Comparison of ENCODE assay signal across 26 cellular contexts in the genomic region with DNA sequence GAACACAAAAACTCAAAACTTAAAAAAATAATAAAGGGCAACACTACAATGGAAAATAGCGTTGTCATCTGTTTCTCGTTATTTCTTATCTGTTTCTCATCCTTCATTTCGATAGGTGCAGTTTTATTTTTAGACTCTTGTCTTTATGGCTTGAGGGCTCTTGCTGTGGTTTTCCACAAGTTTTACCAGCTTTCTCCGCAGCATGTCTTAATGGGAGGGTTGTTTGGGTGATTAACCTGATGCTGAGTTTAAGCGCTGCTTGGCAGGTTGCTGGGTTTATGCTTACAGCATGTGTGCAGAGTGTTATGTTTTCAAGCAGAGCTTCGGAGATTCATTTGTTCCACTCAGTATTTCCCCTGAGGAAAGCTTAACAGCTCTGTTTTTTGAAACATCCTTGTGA.
DNase-seq lines count a peak whose midpoint lies in the region; ATAC-seq, FAIRE-seq and TF ChIP-seq lines count a peak whose summit lies in the region.
"Had no signal": no experiment of that assay in that cellular context is flagged by ENCODE, and none has a peak within 500 bp of the region (broad histone marks: within the 10 kb centered on the region; RNA-seq: fewer than 3 reads in every experiment).

No MANE protein-coding gene starts in this region.

- no peak overlapping the region for H3K4me3 Mint-ChIP-seq in CD8-positive, alpha-beta memory T cell
- H3K4me3 Mint-ChIP-seq: CD14-positive monocyte, H9 had no signal

- H4K20me1 ChIP-seq in K562 (replicated peaks; ENCODE audit: control insufficient read depth, insufficient read depth, low read length) (no peaks in the 10 kb centered on the region), hepatocyte (ENCODE audit: insufficient read depth, poor library complexity, severe bottlenecking) (no peaks in the 10 kb centered on the region)

- H3K36me3 Mint-ChIP-seq in CD8-positive, alpha-beta memory T cell = no peaks in the 10 kb centered on the region
- H3K36me3 Mint-ChIP-seq: activated naive CD4-positive, alpha-beta T cell treated with anti-CD3 and anti-CD28 coated beads, Interleukin-2, amount 50 U/mL, for 72 hours; CD14-positive monocyte had no signal

- no peak for TF ChIP-seq CTCF in K562 (IDR thresholded peaks at IDR 0.05 in 2 of 3, conservative IDR thresholded peaks at IDR 0.05 in 1 of 3; ENCODE audit: insufficient read depth in 2 of 3, low read depth in 1 of 3, low read length in 3 of 3)
- TF ChIP-seq CTCF in hepatocyte (IDR thresholded peaks at IDR 0.05; ENCODE audit: poor library complexity) = no peak

- CTCF ChIA-PET in K562 (lab: Yijun Ruan, JAX; ENCODE audit: low intra/inter-chr PET ratio) = no interaction called here
- CTCF ChIA-PET in CD8-positive, alpha-beta memory T cell (lab: Charles Lee) = no interaction called here

- H3K27ac ChIP-seq in K562 (ENCODE audit: extremely low read depth, low read depth, low read length) = no peak overlapping the region
- no peak overlapping the region for H3K27ac ChIP-seq in hepatocyte
- H3K27ac ChIP-seq in CD8-positive, alpha-beta memory T cell (ENCODE audit: low read depth, low read length) = no peak overlapping the region
- H3K27ac ChIP-seq: dorsolateral prefrontal cortex, KMS-11, neutrophil, SJSA1, suprapubic skin had no signal

- no peak for TF ChIP-seq POLR2A in K562 (conservative IDR thresholded peaks at IDR 0.05)

- no peak for TF ChIP-seq EP300 in K562 (IDR thresholded peaks at IDR 0.05; ENCODE audit: low read length)

- POLR2A ChIA-PET in K562 (lab: Yijun Ruan, JAX) = no interaction called here
- POLR2A ChIA-PET in CD8-positive, alpha-beta memory T cell (lab: Charles Lee) = no interaction called here

- DNase-seq in EH (ENCODE audit: low read depth) = peak; percentile 64
- peak; percentile 62 for DNase-seq in M059J (ENCODE audit: low read depth)
- no peak for DNase-seq in K562 (ENCODE audit: extremely low read depth in 1 of 4, low spot score in 3 of 4)
- DNase-seq in hepatocyte (ENCODE audit: low spot score) = peak; percentile 24
- DNase-seq in NCI-H1436 (lab: John Stamatoyannopoulos, UW) = no peak
- no peak for DNase-seq in cortex of kidney (lab: John Stamatoyannopoulos, UW)
- no peak for DNase-seq in CD8-positive, alpha-beta memory T cell
- DNase-seq: ACHN; activated CD4-positive, CD25-positive, alpha-beta regulatory T cell; activated T-cell treated with anti-CD3 and anti-CD28 coated beads, Interleukin-2, amount 50 U/mL, for 48 hours; DMS 273 treated with DMSO at 0.1 percent for 48 hours; dorsolateral prefrontal cortex; GDM1; H9; head of caudate nucleus; left ventricle myocardium superior; NCI-H1092; NCI-H82 had no signal

- peaks cover 9 to 25% of the 10 kb centered on the region in 2 donors for H3K27me3 Mint-ChIP-seq in CD8-positive, alpha-beta memory T cell

- no peak overlapping the region for H3K4me3 ChIP-seq in K562
- H3K4me3 ChIP-seq in hepatocyte = no peak overlapping the region
- no peak overlapping the region for H3K4me3 ChIP-seq in CD8-positive, alpha-beta memory T cell (ENCODE audit: low read length)
- H3K4me3 ChIP-seq: dorsolateral prefrontal cortex, SJSA1, suprapubic skin had no signal

- H3K27me3 ChIP-seq in K562 (ENCODE audit: control insufficient read depth in 2 of 2, insufficient read depth in 2 of 2, low read length in 2 of 2) (no peaks in the 10 kb centered on the region), hepatocyte (no peaks in the 10 kb centered on the region)
- H3K27me3 ChIP-seq in CD8-positive, alpha-beta memory T cell (ENCODE audit: insufficient read depth, low read length, poor library complexity, severe bottlenecking) = no peaks in the 10 kb centered on the region
- H3K27me3 ChIP-seq: neutrophil, SJSA1, suprapubic skin had no signal

- FAIRE-seq in K562 (lab: Jason Lieb, UNC) = no peak

- H3K27ac Mint-ChIP-seq in CD8-positive, alpha-beta memory T cell = no peak overlapping the region
- H3K27ac Mint-ChIP-seq: activated naive CD4-positive, alpha-beta T cell treated with anti-CD3 and anti-CD28 coated beads, Interleukin-2, amount 50 U/mL, for 72 hours; CD14-positive monocyte; H9 had no signal

- no peak for TF ChIP-seq RAD21 in K562 (CRISPR knock-in tag; conservative IDR thresholded peaks at IDR 0.05 in 1 of 2, IDR thresholded peaks at IDR 0.05 in 1 of 2)

- H3K36me3 ChIP-seq in K562 (ENCODE audit: control insufficient read depth, insufficient read depth, low read length) (no peaks in the 10 kb centered on the region), hepatocyte (replicated peaks; ENCODE audit: insufficient read depth, low read depth) (no peaks in the 10 kb centered on the region)
- H3K36me3 ChIP-seq in CD8-positive, alpha-beta memory T cell (ENCODE audit: insufficient read depth, low read length) = no peaks in the 10 kb centered on the region
- H3K36me3 ChIP-seq: neutrophil, SJSA1, suprapubic skin had no signal

- in situ Hi-C loops in K562 (cut with MboI) = no loop called here

- no peak overlapping the region for H3K9ac ChIP-seq in K562 (ENCODE audit: insufficient read depth in 1 of 2, low read depth in 2 of 2, low read length in 2 of 2)
- H3K9ac ChIP-seq: KMS-11 had no signal

- H3K79me2 ChIP-seq in K562 (ENCODE audit: control insufficient read depth, insufficient read depth, low read length) (no peaks in the 10 kb centered on the region), hepatocyte (no peaks in the 10 kb centered on the region)

- 0% methylated on average over 6 of the region's 6 CpGs for WGBS in K562 (ENCODE audit: insufficient coverage, low coverage, missing lambda C conversion rate)
- 41% methylated on average over 6 of the region's 6 CpGs for WGBS in hepatocyte (ENCODE audit: low lambda C conversion rate, missing lambda C conversion rate)

- no peaks in the 10 kb centered on the region for H3K4me1 Mint-ChIP-seq in CD8-positive, alpha-beta memory T cell
- H3K4me1 Mint-ChIP-seq: CD14-positive monocyte had no signal

- no peak for ATAC-seq in K562
- no peak for ATAC-seq in GM21576 (IDR thresholded peaks at IDR 0.05; ENCODE audit: unreplicated experiment)
- ATAC-seq: activated naive CD4-positive, alpha-beta T cell treated with anti-CD3 and anti-CD28 coated beads, Interleukin-2, amount 50 U/mL, for 72 hours; left ventricle myocardium superior; Panc1 had no signal

- no peaks in the 10 kb centered on the region for H3K9me1 ChIP-seq in K562 (ENCODE audit: control insufficient read depth, insufficient read depth, low read length)

- H3K4me1 ChIP-seq in K562 (replicated peaks in 1 of 2; ENCODE audit: control insufficient read depth in 2 of 2, insufficient read depth in 2 of 2, low read length in 2 of 2) (no peaks in the 10 kb centered on the region), hepatocyte (ENCODE audit: insufficient read depth) (no peaks in the 10 kb centered on the region)
- no peaks in the 10 kb centered on the region for H3K4me1 ChIP-seq in CD8-positive, alpha-beta memory T cell (ENCODE audit: insufficient read depth, low read length)
- H3K4me1 ChIP-seq: SJSA1 had no signal

- intact Hi-C loops in K562 (cut with micrococcal nuclease) = no loop called here

- no peaks in the 10 kb centered on the region for H3K9me3 ChIP-seq in K562 (replicated peaks; ENCODE audit: control insufficient read depth, insufficient read depth, low read depth, low read length)
- H3K9me3 ChIP-seq in hepatocyte (ENCODE audit: low read depth) = no peaks in the 10 kb centered on the region
- H3K9me3 ChIP-seq in CD8-positive, alpha-beta memory T cell (ENCODE audit: low read length) = no peaks in the 10 kb centered on the region
- H3K9me3 ChIP-seq: neutrophil, SJSA1, suprapubic skin had no signal

- H3K9me3 Mint-ChIP-seq in CD8-positive, alpha-beta memory T cell = no peaks in the 10 kb centered on the region
- H3K9me3 Mint-ChIP-seq: H9 had no signal

- H3K4me2 ChIP-seq in K562 (ENCODE audit: insufficient read depth, low read length) (no peak overlapping the region), hepatocyte (peak overlapping the region; percentile 38)
- H3K4me2 ChIP-seq: KMS-11 had no signal

- H3K9me2 ChIP-seq in hepatocyte (replicated peaks; ENCODE audit: insufficient read depth) = no peaks in the 10 kb centered on the region

- H2AFZ ChIP-seq in K562 (ENCODE audit: low read depth, low read length) = no peak overlapping the region
- H2AFZ ChIP-seq in hepatocyte = no peak overlapping the region

- no TSS peak for BruUV-seq in K562 (replicated peaks; lab: Mats Ljungman, UMichigan)

TF ChIP-seq in K562, 482 proteins besides CTCF, POLR2A, EP300 and RAD21:
- no peak for TF ChIP-seq ARID1B (IDR thresholded peaks at IDR 0.05)
- TF ChIP-seq MAFK (IDR thresholded peaks at IDR 0.05; ENCODE audit: low read length) = no peak
- TF ChIP-seq ZNF316 (IDR thresholded peaks at IDR 0.05) = 0 out of 2 replicates have a peak, but pooled peaks have one; percentile 6
- no peak for TF ChIP-seq SMAD2 (IDR thresholded peaks at IDR 0.05; ENCODE audit: low read depth, low read length)
- TF ChIP-seq CBX8 (IDR thresholded peaks at IDR 0.05; ENCODE audit: borderline replicate concordance, extremely low read depth, low read depth, low read length, poor library complexity, severe bottlenecking) = no peak
- no peak for TF ChIP-seq PTRF (tag; IDR thresholded peaks at IDR 0.05)

Comparison
In these comparisons a context has a peak if more than half of its experiments do, and no peak if none do; other contexts are left out.
1. DNase-seq: peak in EH (single experiment), M059J (single experiment) and hepatocyte (single experiment); none in K562 (0 of 4), NCI-H1436 (single experiment), cortex of kidney (single experiment) and CD8-positive, alpha-beta memory T cell (0 of 5).